In genomic region chr1:84611796-84612195, GRCh38 we compare ENCODE assay signal across 12 cellular contexts. TPM values are rescaled to one million over a fixed set of nuclear protein-coding genes. Genes with fewer than 3 reads are reported as not detected.
DNase-seq lines count a peak whose midpoint lies in the region; ATAC-seq and TF ChIP-seq lines count a peak whose summit lies in the region.
"Had no signal": no experiment of that assay in that cellular context is flagged by ENCODE, and none has a peak within 500 bp of the region (broad histone marks: within the 10 kb centered on the region; RNA-seq: fewer than 3 reads in every experiment).

No MANE protein-coding gene starts in this region.

- H3K4me3 ChIP-seq in hepatocyte (no peak overlapping the region), gastrocnemius medialis (no peak overlapping the region)
- H3K4me3 ChIP-seq: gastroesophageal sphincter, left lung, thyroid gland had no signal

- H3K9me3 Mint-ChIP-seq in stimulated activated naive CD8-positive, alpha-beta T cell treated with anti-CD3 and anti-CD28 coated beads, Interleukin-15, Interleukin-2, amounts not matched to agents 100 ng/mL and 50 ng/mL, for 24 hours: peaks cover 24% of the 10 kb centered on the region

- no peak for DNase-seq in stimulated activated naive CD8-positive, alpha-beta T cell treated with anti-CD3 and anti-CD28 coated beads, Interleukin-15, Interleukin-2, amounts not matched to agents 100 U/mL and 50 U/mL, for 24 hours
- DNase-seq in amniotic epithelial cell (ENCODE audit: low read depth): peak; percentile 29
- no peak for DNase-seq in hepatocyte (ENCODE audit: low spot score)
- DNase-seq in 8988T: no peak
- DNase-seq in NOMO-1 treated with dmso at 0.1 percent for 144 hours (lab: John Stamatoyannopoulos, UW; ENCODE audit: unreplicated experiment): no peak
- no peak for DNase-seq in central memory CD4-positive, alpha-beta T cell
- DNase-seq in gastrocnemius medialis: no peak
- DNase-seq: left lung, T-helper 2 cell, thyroid gland had no signal

- TF ChIP-seq CTCF in hepatocyte (IDR thresholded peaks at IDR 0.05; ENCODE audit: poor library complexity) (no peak), gastrocnemius medialis (IDR thresholded peaks at IDR 0.05 in 4 of 5, conservative IDR thresholded peaks at IDR 0.05 in 1 of 5) (no peak)

- WGBS in hepatocyte (ENCODE audit: low lambda C conversion rate, missing lambda C conversion rate): 28% methylated on average over 3 of the region's 3 CpGs

- H3K27me3 ChIP-seq in hepatocyte (no peaks in the 10 kb centered on the region), gastrocnemius medialis (no peaks in the 10 kb centered on the region)
- H3K27me3 ChIP-seq: gastroesophageal sphincter, left lung, thyroid gland had no signal

- peak overlapping the region; percentile 49 for H2AFZ ChIP-seq in hepatocyte

- H4K20me1 ChIP-seq in hepatocyte (ENCODE audit: insufficient read depth, poor library complexity, severe bottlenecking): no peaks in the 10 kb centered on the region

- H3K79me2 ChIP-seq in hepatocyte: no peaks in the 10 kb centered on the region

- no peak overlapping the region for H3K4me3 Mint-ChIP-seq in stimulated activated naive CD8-positive, alpha-beta T cell treated with anti-CD3 and anti-CD28 coated beads, Interleukin-15, Interleukin-2, amounts not matched to agents 100 ng/mL and 50 ng/mL, for 24 hours

- H3K4me1 Mint-ChIP-seq in stimulated activated naive CD8-positive, alpha-beta T cell treated with anti-CD3 and anti-CD28 coated beads, Interleukin-15, Interleukin-2, amounts not matched to agents 100 ng/mL and 50 ng/mL, for 24 hours (ENCODE audit: low read depth): peaks cover 16% of the 10 kb centered on the region

- H3K27ac ChIP-seq in hepatocyte: peak overlapping the region; percentile 37
- peak overlapping the region in 1 of 4 donors; percentile 22 for H3K27ac ChIP-seq in gastrocnemius medialis
- H3K27ac ChIP-seq: gastroesophageal sphincter, left lung, thyroid gland had no signal

- H3K9me2 ChIP-seq in hepatocyte (replicated peaks; ENCODE audit: insufficient read depth): no peaks in the 10 kb centered on the region

- intact Hi-C loops in gastrocnemius medialis (cut with DNase I; ENCODE audit: low total_unique reads): no loop called here

- no peak for ATAC-seq in stimulated activated naive CD8-positive, alpha-beta T cell treated with anti-CD3 and anti-CD28 coated beads, Interleukin-15, Interleukin-2, amounts not matched to agents 100 U/mL and 50 U/mL, for 24 hours
- ATAC-seq in gastrocnemius medialis: no peak
- ATAC-seq: gastroesophageal sphincter, left lung had no signal

- in situ Hi-C loops in gastrocnemius medialis (cut with MboI; ENCODE audit: low sequenced_read_pairs in 4 of 4): loop anchor here in 3 of 4 donors (25.0 kb wide), 2 partner anchors 474 to 674 kb away; partner anchors contain the start of gene PRKACB (in 3 of the 3)

- no peak for TF ChIP-seq POLR2A in gastrocnemius medialis (IDR thresholded peaks at IDR 0.05)

- H3K4me2 ChIP-seq in hepatocyte: peak overlapping the region; percentile 60

- H3K27ac Mint-ChIP-seq in stimulated activated naive CD8-positive, alpha-beta T cell treated with anti-CD3 and anti-CD28 coated beads, Interleukin-15, Interleukin-2, amounts not matched to agents 100 ng/mL and 50 ng/mL, for 24 hours: peak overlapping the region; percentile 63

- no peaks in the 10 kb centered on the region for H3K9me3 ChIP-seq in hepatocyte (ENCODE audit: low read depth)
- no peaks in the 10 kb centered on the region for H3K9me3 ChIP-seq in gastrocnemius medialis
- H3K9me3 ChIP-seq: gastroesophageal sphincter, thyroid gland had no signal

- peaks cover 7% of the 10 kb centered on the region for H3K36me3 Mint-ChIP-seq in stimulated activated naive CD8-positive, alpha-beta T cell treated with anti-CD3 and anti-CD28 coated beads, Interleukin-15, Interleukin-2, amounts not matched to agents 100 ng/mL and 50 ng/mL, for 24 hours (ENCODE audit: low read depth)

- H3K4me1 ChIP-seq in hepatocyte (ENCODE audit: insufficient read depth): no peaks in the 10 kb centered on the region
- no peaks in the 10 kb centered on the region for H3K4me1 ChIP-seq in gastrocnemius medialis
- H3K4me1 ChIP-seq: left lung, thyroid gland had no signal

- H3K36me3 ChIP-seq in hepatocyte (replicated peaks; ENCODE audit: insufficient read depth, low read depth): no peaks in the 10 kb centered on the region
- H3K36me3 ChIP-seq in gastrocnemius medialis: no peaks in the 10 kb centered on the region
- H3K36me3 ChIP-seq: gastroesophageal sphincter, left lung, thyroid gland had no signal

- no peaks in the 10 kb centered on the region for H3K27me3 Mint-ChIP-seq in stimulated activated naive CD8-positive, alpha-beta T cell treated with anti-CD3 and anti-CD28 coated beads, Interleukin-15, Interleukin-2, amounts not matched to agents 100 ng/mL and 50 ng/mL, for 24 hours

RNA-seq across cellular contexts. Expression of gene CTBS, which starts 37.6 kb away (rescaled TPM):
- total RNA-seq in hepatocyte (20.3 and 25.4 TPM in 2 replicates), gastrocnemius medialis (1 to 10 TPM; 4.0 to 6.6 (median 4.7) TPM)
- 33.6 and 38.3 TPM in 2 replicates for polyA plus RNA-seq in hepatocyte
